In the genomic region with DNA sequence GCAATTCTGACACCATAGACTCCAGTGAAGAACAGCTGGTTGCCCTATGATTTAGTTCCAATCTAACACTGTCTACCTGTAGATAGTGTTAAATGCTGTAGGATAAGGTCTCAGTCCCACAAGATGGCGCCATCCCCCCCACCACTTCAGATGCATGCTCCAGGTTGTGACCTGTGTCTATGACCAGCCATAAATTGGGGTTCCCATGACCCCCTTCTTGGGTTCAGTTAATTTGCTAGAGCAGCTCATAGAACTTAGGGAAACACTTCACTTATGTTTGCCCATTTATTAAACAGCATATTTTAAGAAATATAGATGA, we compare ENCODE assay signal across 18 cellular contexts. TPM values are rescaled to one million over a fixed set of nuclear protein-coding genes. Genes with fewer than 3 reads are reported as not detected.
A peak's percentile ranks its signal among the peaks of the same experiment; 100 is the strongest.
DNase-seq lines count a peak whose midpoint lies in the region; ATAC-seq and TF ChIP-seq lines count a peak whose summit lies in the region.
"Had no signal": no experiment of that assay in that cellular context is flagged by ENCODE, and none has a peak within 500 bp of the region (broad histone marks: within the 10 kb centered on the region; RNA-seq: fewer than 3 reads in every experiment).

No MANE protein-coding gene starts in this region.

- intact Hi-C loops in activated CD4-positive, alpha-beta T cell treated with anti-CD3 and anti-CD28 coated beads, Interleukin-2, amount 10 ng/mL, durations not matched to agents 24 days and 14 days (cut with micrococcal nuclease): no loop called here
- intact Hi-C loops in IMR-90 (cut with micrococcal nuclease) (no loop called here), natural killer cell (cut with micrococcal nuclease) (no loop called here)

- no peak overlapping the region for H2AK9ac ChIP-seq in IMR-90 (replicated peaks; ENCODE audit: low read depth, low read length, poor library complexity)

- peak overlapping the region; percentile 35; the same call in 1 of the 2 replicates for H2AK5ac ChIP-seq in IMR-90 (ENCODE audit: low read depth, low read length)

- peaks cover 50% of the 10 kb centered on the region for H4K20me1 ChIP-seq in IMR-90 (ENCODE audit: insufficient read depth, low read length)

- no peak overlapping the region for H2BK5ac ChIP-seq in IMR-90 (ENCODE audit: low read depth, low read length, poor library complexity, severe bottlenecking)

- peaks cover 10 to 57% of the 10 kb centered on the region in 2 experiments for H3K79me1 ChIP-seq in IMR-90 (ENCODE audit: low read depth in 1 of 2, low read length in 2 of 2)

- H3K23ac ChIP-seq in IMR-90 (ENCODE audit: low read depth, low read length): peak overlapping the region; percentile 5; the same call in 1 of the 2 replicates

- no peak overlapping the region for H3K9ac ChIP-seq in IMR-90 (ENCODE audit: low read depth, low read length)

- no peak overlapping the region for H2BK15ac ChIP-seq in IMR-90 (ENCODE audit: low read depth, low read length)

- H3K14ac ChIP-seq in IMR-90 (replicated peaks; ENCODE audit: low read depth, low read length): no peak overlapping the region

- TF ChIP-seq RAD21 in IMR-90 (IDR thresholded peaks at IDR 0.05; ENCODE audit: low read length): no peak

- H3K9me3 Mint-ChIP-seq in activated CD4-positive, alpha-beta T cell treated with anti-CD3 and anti-CD28 coated beads, Interleukin-2, amount 10 ng/mL, durations not matched to agents 24 days and 14 days: no peaks in the 10 kb centered on the region
- H3K9me3 Mint-ChIP-seq in activated CD4-positive, alpha-beta T cell treated with anti-CD3 and anti-CD28 coated beads, Interleukin-2, amount 10 ng/mL, durations not matched to agents 7 days and 5 days: no peaks in the 10 kb centered on the region
- peaks cover 1% of the 10 kb centered on the region for H3K9me3 Mint-ChIP-seq in activated naive CD8-positive, alpha-beta T cell treated with anti-CD3 and anti-CD28 coated beads, Interleukin-2, amount 10 ng/mL, durations not matched to agents 7 days and 5 days
- H3K9me3 Mint-ChIP-seq in natural killer cell: no peaks in the 10 kb centered on the region
- H3K9me3 Mint-ChIP-seq: IgD-negative memory B cell had no signal

- no peak overlapping the region for H3K27ac ChIP-seq in IMR-90 (ENCODE audit: insufficient read depth, low read length)
- H3K27ac ChIP-seq: body of pancreas, tibial artery had no signal

- no peak overlapping the region for H3K4me3 ChIP-seq in IMR-90 (ENCODE audit: insufficient read depth, low read depth, low read length)
- H3K4me3 ChIP-seq: body of pancreas, tibial artery had no signal

- H3K4me1 Mint-ChIP-seq in activated CD4-positive, alpha-beta T cell treated with anti-CD3 and anti-CD28 coated beads, Interleukin-2, amount 10 ng/mL, durations not matched to agents 24 days and 14 days: peaks cover 54% of the 10 kb centered on the region
- peaks cover 50% of the 10 kb centered on the region for H3K4me1 Mint-ChIP-seq in activated CD4-positive, alpha-beta T cell treated with anti-CD3 and anti-CD28 coated beads, Interleukin-2, amount 10 ng/mL, durations not matched to agents 7 days and 5 days
- H3K4me1 Mint-ChIP-seq in activated naive CD8-positive, alpha-beta T cell treated with anti-CD3 and anti-CD28 coated beads, Interleukin-2, amount 10 ng/mL, durations not matched to agents 7 days and 5 days: peaks cover 50% of the 10 kb centered on the region
- peaks cover 58 to 59% of the 10 kb centered on the region in 2 donors for H3K4me1 Mint-ChIP-seq in natural killer cell

- ATAC-seq in IMR-90 (ENCODE audit: low read depth) (no peak), natural killer cell (peak in 1 of 3 donors; percentile 28), GM21737 (IDR thresholded peaks at IDR 0.05; ENCODE audit: unreplicated experiment) (no peak)
- ATAC-seq in activated naive CD8-positive, alpha-beta T cell treated with anti-CD3 and anti-CD28 coated beads, Interleukin-2, amount 10 ng/mL, durations not matched to agents 7 days and 5 days (ENCODE audit: low read depth): no peak
- ATAC-seq: body of pancreas had no signal

- no peak overlapping the region for H3K18ac ChIP-seq in IMR-90 (ENCODE audit: low read depth, low read length)

- no peak overlapping the region for H2BK120ac ChIP-seq in IMR-90 (ENCODE audit: low read depth, low read length)

- H4K5ac ChIP-seq in IMR-90 (ENCODE audit: low read depth, low read length): no peak overlapping the region

- TF ChIP-seq CTCF in IMR-90 (conservative IDR thresholded peaks at IDR 0.05; ENCODE audit: low read depth, low read length) (no peak), natural killer cell (IDR thresholded peaks at IDR 0.05) (no peak)

- H2BK20ac ChIP-seq in IMR-90 (ENCODE audit: low read depth, low read length): no peak overlapping the region

- H3K4me2 ChIP-seq in IMR-90 (ENCODE audit: low read depth, low read length): no peak overlapping the region

- no peak overlapping the region for H4K91ac ChIP-seq in IMR-90 (ENCODE audit: insufficient read depth, low read depth, low read length)

- WGBS in IMR-90 (ENCODE audit: extremely low coverage in 2 of 2, insufficient read length in 1 of 2), 2 experiments: no CpG with 5 or more reads among the region's 1 CpG

- TF ChIP-seq POLR2A in IMR-90 (IDR thresholded peaks at IDR 0.05; ENCODE audit: low read depth, low read length): no peak

- dilution Hi-C loops in IMR-90 (cut with HindIII; ENCODE audit: low sequenced_read_pairs, unreplicated experiment): no loop called here

- H3K4me3 Mint-ChIP-seq in activated CD4-positive, alpha-beta T cell treated with anti-CD3 and anti-CD28 coated beads, Interleukin-2, amount 10 ng/mL, durations not matched to agents 24 days and 14 days: peak overlapping the region; percentile 72
- no peak overlapping the region for H3K4me3 Mint-ChIP-seq in activated CD4-positive, alpha-beta T cell treated with anti-CD3 and anti-CD28 coated beads, Interleukin-2, amount 10 ng/mL, durations not matched to agents 7 days and 5 days
- H3K4me3 Mint-ChIP-seq in activated naive CD8-positive, alpha-beta T cell treated with anti-CD3 and anti-CD28 coated beads, Interleukin-2, amount 10 ng/mL, durations not matched to agents 7 days and 5 days: peak overlapping the region; percentile 40
- H3K4me3 Mint-ChIP-seq in natural killer cell: peak overlapping the region; percentile 52

- CTCF ChIA-PET in activated CD4-positive, alpha-beta T cell treated with anti-CD3 and anti-CD28 coated beads, Interleukin-2, amount 10 ng/mL, durations not matched to agents 7 days and 5 days (lab: Charles Lee): interaction anchor here (1.0 to 2.2 kb wide), 6 partner anchors 11 to 196 kb away, joined by 3 to 7 read pairs (median 4); a partner anchor contains a TSS
- CTCF ChIA-PET in IMR-90 (lab: Yijun Ruan, JAX): interaction anchor here (1.4 kb wide), 1 partner anchor 74 kb away, joined by 3 read pairs; no protein-coding TSS in a partner anchor

- no peaks in the 10 kb centered on the region for H3K9me3 ChIP-seq in IMR-90 (ENCODE audit: control insufficient read depth, insufficient read depth, low read length)
- H3K9me3 ChIP-seq: body of pancreas, tibial artery had no signal

- peaks cover 16% of the 10 kb centered on the region for H3K9me1 ChIP-seq in IMR-90 (ENCODE audit: insufficient read depth, low read length)

- no peak overlapping the region for H3K4ac ChIP-seq in IMR-90 (ENCODE audit: low read depth, low read length)

- no peaks in the 10 kb centered on the region for H3K27me3 Mint-ChIP-seq in activated CD4-positive, alpha-beta T cell treated with anti-CD3 and anti-CD28 coated beads, Interleukin-2, amount 10 ng/mL, durations not matched to agents 24 days and 14 days
- H3K27me3 Mint-ChIP-seq in activated CD4-positive, alpha-beta T cell treated with anti-CD3 and anti-CD28 coated beads, Interleukin-2, amount 10 ng/mL, durations not matched to agents 7 days and 5 days: no peaks in the 10 kb centered on the region
- no peaks in the 10 kb centered on the region for H3K27me3 Mint-ChIP-seq in activated naive CD8-positive, alpha-beta T cell treated with anti-CD3 and anti-CD28 coated beads, Interleukin-2, amount 10 ng/mL, durations not matched to agents 7 days and 5 days
- H3K27me3 Mint-ChIP-seq in natural killer cell (ENCODE audit: low read depth in 2 of 2): no peaks in the 10 kb centered on the region
- H3K27me3 Mint-ChIP-seq: IgD-negative memory B cell had no signal

- no TSS peak for BruUV-seq in IMR-90 (replicated peaks; lab: Mats Ljungman, UMichigan)

- no peak for DNase-seq in activated CD4-positive, alpha-beta T cell treated with anti-CD3 and anti-CD28 coated beads, Interleukin-2, amount 10 ng/mL, durations not matched to agents 24 days and 14 days
- no peak for DNase-seq in activated CD4-positive, alpha-beta T cell treated with anti-CD3 and anti-CD28 coated beads, Interleukin-2, amount 10 ng/mL, durations not matched to agents 7 days and 5 days
- no peak for DNase-seq in IMR-90
- DNase-seq in activated naive CD8-positive, alpha-beta T cell treated with anti-CD3 and anti-CD28 coated beads, Interleukin-2, amount 10 ng/mL, durations not matched to agents 7 days and 5 days: no peak
- no peak for DNase-seq in natural killer cell
- DNase-seq in RKO (ENCODE audit: low spot score): no peak
- no peak for DNase-seq in SIG-M5 (lab: John Stamatoyannopoulos, UW)
- DNase-seq: ACHN; body of pancreas; effector CD4-positive, alpha-beta T cell; foreskin fibroblast; midbrain; NCI-H1436 treated with DMSO at 0.1 percent for 48 hours; NCI-H526; SHP77; tibial artery had no signal

- H3K27ac Mint-ChIP-seq in activated CD4-positive, alpha-beta T cell treated with anti-CD3 and anti-CD28 coated beads, Interleukin-2, amount 10 ng/mL, durations not matched to agents 24 days and 14 days: peak overlapping the region; percentile 42
- H3K27ac Mint-ChIP-seq in activated CD4-positive, alpha-beta T cell treated with anti-CD3 and anti-CD28 coated beads, Interleukin-2, amount 10 ng/mL, durations not matched to agents 7 days and 5 days: no peak overlapping the region
- peak overlapping the region; percentile 68 for H3K27ac Mint-ChIP-seq in activated naive CD8-positive, alpha-beta T cell treated with anti-CD3 and anti-CD28 coated beads, Interleukin-2, amount 10 ng/mL, durations not matched to agents 7 days and 5 days
- H3K27ac Mint-ChIP-seq in natural killer cell: peak overlapping the region; percentile 79 to 89
- H3K27ac Mint-ChIP-seq: IgD-negative memory B cell had no signal

- H3K56ac ChIP-seq in IMR-90 (ENCODE audit: extremely low read depth, insufficient read depth, low read length): no peak overlapping the region

- H3K36me3 ChIP-seq in IMR-90 (ENCODE audit: control insufficient read depth, insufficient read depth, low read length): no peaks in the 10 kb centered on the region
- H3K36me3 ChIP-seq: tibial artery had no signal

- in situ Hi-C loops in IMR-90 (cut with MboI; ENCODE audit: low sequenced_read_pairs): no loop called here

- H3K36me3 Mint-ChIP-seq in activated CD4-positive, alpha-beta T cell treated with anti-CD3 and anti-CD28 coated beads, Interleukin-2, amount 10 ng/mL, durations not matched to agents 24 days and 14 days (ENCODE audit: low read depth): peaks cover 28% of the 10 kb centered on the region
- H3K36me3 Mint-ChIP-seq in activated CD4-positive, alpha-beta T cell treated with anti-CD3 and anti-CD28 coated beads, Interleukin-2, amount 10 ng/mL, durations not matched to agents 7 days and 5 days (ENCODE audit: low read depth): peaks cover 40% of the 10 kb centered on the region
- H3K36me3 Mint-ChIP-seq in activated naive CD8-positive, alpha-beta T cell treated with anti-CD3 and anti-CD28 coated beads, Interleukin-2, amount 10 ng/mL, durations not matched to agents 7 days and 5 days: peaks cover 28% of the 10 kb centered on the region
- no peaks in the 10 kb centered on the region for H3K36me3 Mint-ChIP-seq in natural killer cell

- peaks cover 7% of the 10 kb centered on the region for H3K4me1 ChIP-seq in IMR-90 (ENCODE audit: control insufficient read depth, insufficient read depth, low read length)

- H2AFZ ChIP-seq in IMR-90 (replicated peaks; ENCODE audit: low read length, poor library complexity): no peak overlapping the region

- no peak overlapping the region for H4K8ac ChIP-seq in IMR-90 (ENCODE audit: low read depth in 2 of 2, low read length in 2 of 2)

- POLR2A ChIA-PET in activated CD4-positive, alpha-beta T cell treated with anti-CD3 and anti-CD28 coated beads, Interleukin-2, amount 10 ng/mL, durations not matched to agents 7 days and 5 days (lab: Charles Lee): no interaction called here
- POLR2A ChIA-PET in IMR-90 (lab: Charles Lee; ENCODE audit: unreplicated experiment): no interaction called here
- POLR2A ChIA-PET in activated naive CD8-positive, alpha-beta T cell treated with anti-CD3 and anti-CD28 coated beads, Interleukin-2, amount 10 ng/mL, durations not matched to agents 7 days and 5 days (lab: Charles Lee): interaction anchor here (1.4 to 1.8 kb wide), 2 partner anchors 11 to 13 kb away, joined by 4 to 9 read pairs; a partner anchor contains a TSS

- H3K27me3 ChIP-seq in IMR-90 (ENCODE audit: control insufficient read depth, insufficient read depth, low read length): no peaks in the 10 kb centered on the region
- H3K27me3 ChIP-seq: body of pancreas, tibial artery had no signal

RNA-seq across cellular contexts. Expression of a gene that starts 13.1 kb away (rescaled TPM):
- 42.9 and 45.6 TPM in 2 replicates for total RNA-seq in activated CD4-positive, alpha-beta T cell treated with anti-CD3 and anti-CD28 coated beads, Interleukin-2, amount 10 ng/mL, durations not matched to agents 24 days and 14 days
- 10 to 100 TPM; 86.4 to 93.1 TPM for total RNA-seq in activated CD4-positive, alpha-beta T cell treated with anti-CD3 and anti-CD28 coated beads, Interleukin-2, amount 10 ng/mL, durations not matched to agents 7 days and 5 days
- 27.8 and 31.7 TPM in 2 replicates for total RNA-seq in IMR-90 (2012; rRNA removed)
- 18.0 and 20.4 TPM in 2 replicates for polyA plus RNA-seq in IMR-90 (2012; rRNA removed)
- polyA plus RNA-seq in IMR-90 (2012; cell fraction: cytosol; rRNA removed): 3.7 and 4.3 TPM in 2 replicates
- 4.0 and 33.3 TPM in 2 replicates for polyA plus RNA-seq in IMR-90 (2012; cell fraction: nucleus; rRNA removed; ENCODE audit: low replicate concordance)
- 10 to 100 TPM; 92.7 to 98.0 TPM for total RNA-seq in activated naive CD8-positive, alpha-beta T cell treated with anti-CD3 and anti-CD28 coated beads, Interleukin-2, amount 10 ng/mL, durations not matched to agents 7 days and 5 days
- total RNA-seq in natural killer cell: 100 to 1,000 TPM; 125 to 158 (median 146) TPM
